In the genomic region with DNA sequence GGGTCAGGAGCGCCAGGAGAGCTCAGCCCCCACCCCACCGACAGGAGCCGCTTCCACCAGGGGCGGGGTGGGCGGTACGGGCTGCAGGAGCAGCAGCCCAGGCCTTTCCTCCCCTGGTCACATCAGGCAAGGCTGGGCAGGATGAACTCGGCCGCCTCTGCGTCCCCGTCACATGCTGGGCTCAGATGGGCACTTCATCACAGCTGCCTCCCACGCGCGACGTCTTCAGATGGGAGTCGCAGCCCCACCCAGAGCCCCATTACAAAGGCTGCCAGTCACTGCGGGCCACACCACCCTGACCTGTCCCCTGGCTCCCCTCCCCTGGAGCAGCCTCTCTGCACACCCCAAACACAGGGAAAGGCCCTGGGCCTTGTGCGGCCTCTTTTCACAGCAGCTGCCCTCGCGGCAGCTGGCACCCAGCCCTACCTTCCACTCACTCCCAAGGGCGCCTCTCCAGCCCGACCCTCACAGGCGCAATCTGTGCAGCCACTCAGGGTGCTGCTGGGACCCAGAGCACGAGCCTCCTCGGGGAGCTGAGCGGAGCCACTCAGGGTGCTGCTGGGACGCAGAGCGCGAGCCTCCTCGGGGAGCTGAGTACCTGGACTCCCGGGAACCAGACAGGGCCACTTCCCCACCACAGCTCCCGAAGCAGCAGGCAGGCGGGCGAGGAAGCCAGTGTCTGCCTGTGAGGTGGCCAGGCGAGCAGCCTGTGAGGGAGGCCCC, we compare ENCODE assay signal across 12 cellular contexts. TPM values are rescaled to one million over a fixed set of nuclear protein-coding genes. Genes with fewer than 3 reads are reported as not detected.
A peak's percentile ranks its signal among the peaks of the same experiment; 100 is the strongest.
DNase-seq lines count a peak whose midpoint lies in the region; TF ChIP-seq lines count a peak whose summit lies in the region.
"Had no signal": no experiment of that assay in that cellular context is flagged by ENCODE, and none has a peak within 500 bp of the region (broad histone marks: within the 10 kb centered on the region; RNA-seq: fewer than 3 reads in every experiment).

No MANE protein-coding gene starts in this region.

- no peak overlapping the region for H3K23ac ChIP-seq in mesenchymal stem cell (ENCODE audit: low read length in 2 of 2)

- peaks cover 49 to 55% (median 53%) of the 10 kb centered on the region in 10 experiments for H3K4me1 ChIP-seq in BLaER1 treated with 17β-estradiol and CSF1 and Interleukin-3, amounts not matched to agents 10 nM and 100 nM
- H3K4me1 ChIP-seq in SJCRH30 (peaks cover 23% of the 10 kb centered on the region), mesenchymal stem cell (ENCODE audit: control insufficient read depth, insufficient read depth, low read depth, low read length) (peaks cover 51% of the 10 kb centered on the region)

- H4K20me1 ChIP-seq in BLaER1 treated with 17β-estradiol and CSF1 and Interleukin-3, amounts not matched to agents 10 nM and 100 nM = peaks cover 61 to 95% (median 92%) of the 10 kb centered on the region in 11 experiments

- no peaks in the 10 kb centered on the region for H3K27me3 ChIP-seq in BLaER1 treated with 17β-estradiol and CSF1 and Interleukin-3, amounts not matched to agents 10 nM and 100 nM
- H3K27me3 ChIP-seq in SJCRH30 (no peaks in the 10 kb centered on the region), mesenchymal stem cell (ENCODE audit: control insufficient read depth in 1 of 2, insufficient read depth in 1 of 2, low read length in 2 of 2) (no peaks in the 10 kb centered on the region)

- H3K36me3 ChIP-seq in BLaER1 treated with 17β-estradiol and CSF1 and Interleukin-3, amounts not matched to agents 10 nM and 100 nM = peaks cover 36 to 74% (median 58%) of the 10 kb centered on the region in 11 experiments
- H3K36me3 ChIP-seq in SJCRH30 (peaks cover 32% of the 10 kb centered on the region), mesenchymal stem cell (ENCODE audit: control insufficient read depth in 1 of 2, insufficient read depth in 2 of 2, low read depth in 1 of 2, low read length in 2 of 2) (peaks cover 34 to 74% of the 10 kb centered on the region in 2 experiments)

- H3K9ac ChIP-seq in BLaER1 treated with 17β-estradiol and CSF1 and Interleukin-3, amounts not matched to agents 10 nM and 100 nM = peak overlapping the region; percentile 28 to 99 (median 95)
- no peak overlapping the region for H3K9ac ChIP-seq in mesenchymal stem cell (ENCODE audit: low read length)

- peak overlapping the region in 7 of 10 experiments; percentile 19 to 55 (median 31); a peak in 10 of 20 replicates for H3K4me3 ChIP-seq in BLaER1 treated with 17β-estradiol and CSF1 and Interleukin-3, amounts not matched to agents 10 nM and 100 nM
- H3K4me3 ChIP-seq in SJCRH30 (no peak overlapping the region), mesenchymal stem cell (ENCODE audit: insufficient read depth in 1 of 2, low read depth in 1 of 2, low read length in 2 of 2) (no peak overlapping the region)

- no peak overlapping the region for H3K4ac ChIP-seq in mesenchymal stem cell (ENCODE audit: low read depth in 1 of 2, low read length in 2 of 2)

- no peak for TF ChIP-seq CTCF in 22Rv1 (IDR thresholded peaks at IDR 0.05)

- H4K8ac ChIP-seq in mesenchymal stem cell (ENCODE audit: low read length) = no peak overlapping the region

- H3K79me1 ChIP-seq in mesenchymal stem cell (replicated peaks; ENCODE audit: low read length, poor library complexity, severe bottlenecking) = peaks cover 24% of the 10 kb centered on the region

- H3K18ac ChIP-seq in mesenchymal stem cell (ENCODE audit: low read depth in 1 of 2, low read length in 2 of 2) = no peak overlapping the region

- H2BK5ac ChIP-seq in mesenchymal stem cell (ENCODE audit: low read depth, low read length, poor library complexity, severe bottlenecking) = no peak overlapping the region

- peak overlapping the region; percentile 21 for H2BK15ac ChIP-seq in mesenchymal stem cell (ENCODE audit: low read depth, poor library complexity, severe bottlenecking)

- H2AK5ac ChIP-seq in mesenchymal stem cell (ENCODE audit: low read length, severe bottlenecking) = no peak overlapping the region

- no peak overlapping the region for H2BK120ac ChIP-seq in mesenchymal stem cell (ENCODE audit: low read depth, low read length)

- 94% methylated on average over 34 of the region's 34 CpGs for WGBS in mesenchymal stem cell

- H2AFZ ChIP-seq in mesenchymal stem cell (ENCODE audit: low read depth, low read length) = no peak overlapping the region

- DNase-seq in SJCRH30 (peak; percentile 47 to 50), mesenchymal stem cell (no peak), SIG-M5 treated with dmso at 0.1 percent for 504 hours (lab: John Stamatoyannopoulos, UW; ENCODE audit: unreplicated experiment) (no peak), COR-L47 (lab: John Stamatoyannopoulos, UW) (no peak), DMS114 treated with DMSO at 0.1 percent for 48 hours (lab: John Stamatoyannopoulos, UW; ENCODE audit: unreplicated experiment) (no peak)
- DNase-seq: CD4-positive, alpha-beta memory T cell; naive thymus-derived CD4-positive, alpha-beta T cell; NCI-H446 treated with DMSO at 0.1 percent for 48 hours; stimulated activated naive CD8-positive, alpha-beta T cell treated with anti-CD3 and anti-CD28 coated beads, Interleukin-15, amount 100 ng/mL, for 72 hours had no signal

- H3K27ac ChIP-seq in 22Rv1 (peak overlapping the region; percentile 64), SJCRH30 (peak overlapping the region; percentile 62), mesenchymal stem cell (ENCODE audit: low read length, poor library complexity, severe bottlenecking) (no peak overlapping the region)
- peak overlapping the region in 9 of 11 experiments; percentile 5 to 94 (median 43); a peak in 15 of 22 replicates for H3K27ac ChIP-seq in BLaER1 treated with 17β-estradiol and CSF1 and Interleukin-3, amounts not matched to agents 10 nM and 100 nM

- no peak overlapping the region for H3K14ac ChIP-seq in mesenchymal stem cell (ENCODE audit: low read length in 2 of 2)

- H3K9me3 ChIP-seq in BLaER1 treated with 17β-estradiol and CSF1 and Interleukin-3, amounts not matched to agents 10 nM and 100 nM (replicated peaks in 1 of 11) = no peaks in the 10 kb centered on the region
- no peaks in the 10 kb centered on the region for H3K9me3 ChIP-seq in SJCRH30 (replicated peaks)
- H3K9me3 ChIP-seq in mesenchymal stem cell (ENCODE audit: control insufficient read depth, low read length) = no peaks in the 10 kb centered on the region

- H2BK12ac ChIP-seq in mesenchymal stem cell (ENCODE audit: low read length in 2 of 2) = no peak overlapping the region

- peak overlapping the region; percentile 94 to 100 (median 98) for H3K4me2 ChIP-seq in BLaER1 treated with 17β-estradiol and CSF1 and Interleukin-3, amounts not matched to agents 10 nM and 100 nM
- no peak overlapping the region for H3K4me2 ChIP-seq in mesenchymal stem cell (ENCODE audit: low read length, poor library complexity, severe bottlenecking)

- H4K91ac ChIP-seq in mesenchymal stem cell (ENCODE audit: low read length) = peak overlapping the region; percentile 31

RNA-seq across cellular contexts. Expression of a gene that starts 4.7 kb away (rescaled TPM):
- total RNA-seq in SJCRH30 (2014; rRNA removed; shearing (Covaris generic)) = 22.9 and 25.6 TPM in 2 replicates
- 23.8 TPM for polyA plus RNA-seq in mesenchymal stem cell (2013, experiment 1 of 2)
- polyA plus RNA-seq in mesenchymal stem cell (2013, experiment 2 of 2) = 21.1 TPM

RNA-seq across cellular contexts. Expression of a gene that starts 14.6 kb away (rescaled TPM):
- total RNA-seq in SJCRH30 (2014; rRNA removed; shearing (Covaris generic)) = 1.6 TPM in 2 replicates
- 0.59 TPM for polyA plus RNA-seq in mesenchymal stem cell (2013, experiment 1 of 2)
- polyA plus RNA-seq in mesenchymal stem cell (2013, experiment 2 of 2) = 0.71 TPM
- total RNA-seq: CD4-positive, alpha-beta memory T cell; kidney epithelial cell had no signal
- polyA plus RNA-seq: CD4-positive, alpha-beta memory T cell; naive thymus-derived CD4-positive, alpha-beta T cell had no signal

RNA-seq across cellular contexts. Expression of a gene that starts 15.2 kb away (rescaled TPM):
- 0.73 and 0.81 TPM in 2 replicates for total RNA-seq in SJCRH30 (2014; rRNA removed; shearing (Covaris generic))
- 0.48 TPM for polyA plus RNA-seq in mesenchymal stem cell (2013, experiment 1 of 2)
- 0.55 TPM for polyA plus RNA-seq in mesenchymal stem cell (2013, experiment 2 of 2)

RNA-seq across cellular contexts. Expression of a gene that starts 21.0 kb away (rescaled TPM):
- total RNA-seq in SJCRH30 (2014; rRNA removed; shearing (Covaris generic)) = 20.6 and 32.2 TPM in 2 replicates
- polyA plus RNA-seq in mesenchymal stem cell (2013, experiment 1 of 2) = 33.5 TPM
- 32.2 TPM for polyA plus RNA-seq in mesenchymal stem cell (2013, experiment 2 of 2)

RNA-seq across cellular contexts. Expression of a gene that starts 21.7 kb away (rescaled TPM):
- total RNA-seq in SJCRH30 (2014; rRNA removed; shearing (Covaris generic)) = 6.4 and 8.0 TPM in 2 replicates
- polyA plus RNA-seq in mesenchymal stem cell (2013, experiment 1 of 2) = 64.6 TPM
- 62.5 TPM for polyA plus RNA-seq in mesenchymal stem cell (2013, experiment 2 of 2)

Comparison
In these comparisons a context has a peak if more than half of its experiments do, and no peak if none do; other contexts are left out.
1. H3K4me3 ChIP-seq: peak in BLaER1 treated with 17β-estradiol and CSF1 and Interleukin-3, amounts not matched to agents 10 nM and 100 nM (7 of 10); none in SJCRH30 (single experiment) and mesenchymal stem cell (0 of 2).
2. DNase-seq: peak in SJCRH30 (2 of 2); none in mesenchymal stem cell (single experiment), SIG-M5 treated with dmso at 0.1 percent for 504 hours (single experiment), COR-L47 (single experiment) and DMS114 treated with DMSO at 0.1 percent for 48 hours (single experiment).